10 cellular contexts compared by ENCODE assay signal in genomic region chr3:97910931-97911351, GRCh38.
DNase-seq lines count a peak whose midpoint lies in the region; ATAC-seq lines count a peak whose summit lies in the region.
"Had no signal": no experiment of that assay in that cellular context is flagged by ENCODE, and none has a peak within 500 bp of the region (broad histone marks: within the 10 kb centered on the region; RNA-seq: fewer than 3 reads in every experiment).

No MANE protein-coding gene starts in this region.

- H4K20me1 ChIP-seq in BLaER1 treated with 17β-estradiol and CSF1 and Interleukin-3, amounts not matched to agents 10 nM and 100 nM, result no peaks in the 10 kb centered on the region

- peaks cover 11 to 22% (median 15%) of the 10 kb centered on the region in 10 experiments for H3K4me1 ChIP-seq in BLaER1 treated with 17β-estradiol and CSF1 and Interleukin-3, amounts not matched to agents 10 nM and 100 nM
- H3K4me1 ChIP-seq: Peyer's patch had no signal

- peaks cover 8% of the 10 kb centered on the region for H3K9me3 Mint-ChIP-seq in activated T-helper 2 cell treated with anti-CD3 and anti-CD28 coated beads, Interferon-gamma antibody, Interleukin-2, Interleukin-4, amounts not matched to agents 10 μg/mL and 5 μg/mL and 100 μg/mL, durations not matched to agents 14 hours and 24 hours and 36 hours

- H3K27me3 Mint-ChIP-seq in activated T-helper 2 cell treated with anti-CD3 and anti-CD28 coated beads, Interferon-gamma antibody, Interleukin-2, Interleukin-4, amounts not matched to agents 10 μg/mL and 5 μg/mL and 100 μg/mL, durations not matched to agents 14 hours and 24 hours and 36 hours (ENCODE audit: low read depth), result no peaks in the 10 kb centered on the region

- H3K36me3 ChIP-seq in BLaER1 treated with 17β-estradiol and CSF1 and Interleukin-3, amounts not matched to agents 10 nM and 100 nM, result peaks cover 0 to 43% (median 0%) of the 10 kb centered on the region in 11 experiments; a peak in 7 of 22 replicates

- peak; percentile 11 for DNase-seq in activated T-helper 2 cell treated with anti-CD3 and anti-CD28 coated beads, Interferon-gamma antibody, Interleukin-2, Interleukin-4, amounts not matched to agents 10 μg/mL and 5 μg/mL and 100 μg/mL, durations not matched to agents 14 hours and 24 hours and 36 hours (ENCODE audit: low spot score)
- peak; percentile 9 for DNase-seq in iris pigment epithelial cell (ENCODE audit: low read depth)
- no peak for DNase-seq in NCI-H2029 treated with DMSO at 0.1 percent for 48 hours (lab: John Stamatoyannopoulos, UW)
- DNase-seq: dermis blood vessel endothelial cell, Peyer's patch had no signal

- no peak overlapping the region for H3K4me3 ChIP-seq in BLaER1 treated with 17β-estradiol and CSF1 and Interleukin-3, amounts not matched to agents 10 nM and 100 nM

- no peaks in the 10 kb centered on the region; a peak in 2 of 22 replicates for H3K9me3 ChIP-seq in BLaER1 treated with 17β-estradiol and CSF1 and Interleukin-3, amounts not matched to agents 10 nM and 100 nM (replicated peaks in 1 of 11)
- H3K9me3 ChIP-seq: Peyer's patch had no signal

- peak; percentile 40 for ATAC-seq in HG02798 (IDR thresholded peaks at IDR 0.05; ENCODE audit: poor library complexity, unreplicated experiment)
- ATAC-seq in GM21367 (IDR thresholded peaks at IDR 0.05; ENCODE audit: unreplicated experiment), result no peak
- no peak for ATAC-seq in GM19328 (IDR thresholded peaks at IDR 0.05; ENCODE audit: unreplicated experiment)
- no peak for ATAC-seq in HG02571 (IDR thresholded peaks at IDR 0.05; ENCODE audit: unreplicated experiment)

- peak overlapping the region in 9 of 11 experiments; percentile 58 to 86 (median 79); a peak in 18 of 22 replicates for H3K27ac ChIP-seq in BLaER1 treated with 17β-estradiol and CSF1 and Interleukin-3, amounts not matched to agents 10 nM and 100 nM

- intact Hi-C loops in activated T-helper 2 cell treated with anti-CD3 and anti-CD28 coated beads, Interferon-gamma antibody, Interleukin-2, Interleukin-4, amounts not matched to agents 10 μg/mL and 5 μg/mL and 100 μg/mL, durations not matched to agents 14 hours and 24 hours and 36 hours (cut with micrococcal nuclease), result no loop called here

- peak overlapping the region; percentile 43 to 70 (median 55) for H3K4me2 ChIP-seq in BLaER1 treated with 17β-estradiol and CSF1 and Interleukin-3, amounts not matched to agents 10 nM and 100 nM

- peaks cover 15% of the 10 kb centered on the region for H3K4me1 Mint-ChIP-seq in activated T-helper 2 cell treated with anti-CD3 and anti-CD28 coated beads, Interferon-gamma antibody, Interleukin-2, Interleukin-4, amounts not matched to agents 10 μg/mL and 5 μg/mL and 100 μg/mL, durations not matched to agents 14 hours and 24 hours and 36 hours (ENCODE audit: low read depth)

- H3K27ac Mint-ChIP-seq in activated T-helper 2 cell treated with anti-CD3 and anti-CD28 coated beads, Interferon-gamma antibody, Interleukin-2, Interleukin-4, amounts not matched to agents 10 μg/mL and 5 μg/mL and 100 μg/mL, durations not matched to agents 14 hours and 24 hours and 36 hours, result peak overlapping the region; percentile 53

- no peaks in the 10 kb centered on the region for H3K27me3 ChIP-seq in BLaER1 treated with 17β-estradiol and CSF1 and Interleukin-3, amounts not matched to agents 10 nM and 100 nM
- H3K27me3 ChIP-seq: Peyer's patch had no signal

- peaks cover 33% of the 10 kb centered on the region for H3K36me3 Mint-ChIP-seq in activated T-helper 2 cell treated with anti-CD3 and anti-CD28 coated beads, Interferon-gamma antibody, Interleukin-2, Interleukin-4, amounts not matched to agents 10 μg/mL and 5 μg/mL and 100 μg/mL, durations not matched to agents 14 hours and 24 hours and 36 hours (ENCODE audit: low read depth)

- peak overlapping the region in 8 of 11 experiments; percentile 1 to 64 (median 48); a peak in 8 of 22 replicates for H3K9ac ChIP-seq in BLaER1 treated with 17β-estradiol and CSF1 and Interleukin-3, amounts not matched to agents 10 nM and 100 nM

- peak overlapping the region; percentile 73 for H3K4me3 Mint-ChIP-seq in activated T-helper 2 cell treated with anti-CD3 and anti-CD28 coated beads, Interferon-gamma antibody, Interleukin-2, Interleukin-4, amounts not matched to agents 10 μg/mL and 5 μg/mL and 100 μg/mL, durations not matched to agents 14 hours and 24 hours and 36 hours (ENCODE audit: low read depth)
